ENCODE assay signal across 27 cellular contexts in genomic region chr17:78704594-78704993, GRCh38.
DNase-seq lines count a peak whose midpoint lies in the region; ATAC-seq and TF ChIP-seq lines count a peak whose summit lies in the region.
"Had no signal": no experiment of that assay in that cellular context is flagged by ENCODE, and none has a peak within 500 bp of the region (broad histone marks: within the 10 kb centered on the region; RNA-seq: fewer than 3 reads in every experiment).

No MANE protein-coding gene starts in this region.

- ATAC-seq in stimulated activated naive B cell treated with anti-CD40 and anti-IgM and Interleukin-4, amounts not matched to agents 10 μg/mL and 1 μg/mL and 100 μg/mL, for 72 hours (replicated peaks) = no peak
- ATAC-seq in HG03039 (IDR thresholded peaks at IDR 0.05; ENCODE audit: unreplicated experiment) (no peak), HG03045 (IDR thresholded peaks at IDR 0.05; ENCODE audit: unreplicated experiment) (no peak)
- ATAC-seq: stimulated activated effector memory CD8-positive, alpha-beta T cell treated with anti-CD3 and anti-CD28 coated beads, Interleukin-12 subunit alpha, Interleukin-12 subunit beta, amount 100 ng/mL, for 72 hours had no signal

- peaks cover 44% of the 10 kb centered on the region for H3K36me3 ChIP-seq in left ventricle myocardium inferior
- H3K36me3 ChIP-seq in endodermal cell (ENCODE audit: control insufficient read depth, insufficient read depth, low read length) = peaks cover 43% of the 10 kb centered on the region
- H3K36me3 ChIP-seq: HAP-1 had no signal

- 90 to 94% methylated on average over 2 to 3 of the region's 3 CpGs for WGBS in endodermal cell (ENCODE audit: insufficient coverage in 1 of 2, insufficient read length in 1 of 2), 2 experiments

- H3K27me3 Mint-ChIP-seq in endodermal cell (ENCODE audit: insufficient read depth) = no peaks in the 10 kb centered on the region
- no peaks in the 10 kb centered on the region for H3K27me3 Mint-ChIP-seq in stimulated activated naive B cell treated with anti-CD40 and anti-IgM and Interleukin-4, amounts not matched to agents 10 μg/mL and 1 μg/mL and 100 μg/mL, for 72 hours
- H3K27me3 Mint-ChIP-seq: activated CD4-positive, alpha-beta T cell treated with anti-CD3 and anti-CD28 coated beads, Interleukin-2, amount 10 ng/mL, durations not matched to agents 7 days and 5 days; naive B cell had no signal

- POLR2A ChIA-PET in RWPE1 (lab: Yijun Ruan, JAX; ENCODE audit: low non-redundant PET) = no interaction called here

- no peaks in the 10 kb centered on the region for H3K27me3 ChIP-seq in left ventricle myocardium inferior (ENCODE audit: low read depth)
- H3K27me3 ChIP-seq in endodermal cell (ENCODE audit: control insufficient read depth, insufficient read depth, low read length, poor library complexity, severe bottlenecking) = no peaks in the 10 kb centered on the region
- H3K27me3 ChIP-seq: spleen, thyroid gland had no signal

- H3K9me3 ChIP-seq in left ventricle myocardium inferior (replicated peaks) = no peaks in the 10 kb centered on the region
- no peaks in the 10 kb centered on the region for H3K9me3 ChIP-seq in endodermal cell (ENCODE audit: control insufficient read depth, low read length)
- H3K9me3 ChIP-seq: HAP-1, spleen, thyroid gland had no signal

- TF ChIP-seq CTCF in left ventricle myocardium inferior (IDR thresholded peaks at IDR 0.05; ENCODE audit: borderline replicate concordance) (no peak), RWPE1 (conservative IDR thresholded peaks at IDR 0.05; ENCODE audit: low read depth) (no peak), endodermal cell (conservative IDR thresholded peaks at IDR 0.05) (no peak)

- H3K27ac ChIP-seq in left ventricle myocardium inferior (replicated peaks) (peak overlapping the region; percentile 61), RWPE1 (peak overlapping the region; percentile 59; the same call in 1 of the 2 replicates), endodermal cell (ENCODE audit: low read depth, low read length) (no peak overlapping the region)
- H3K27ac ChIP-seq: C4-2B had no signal

- no peak for DNase-seq in left ventricle myocardium inferior
- DNase-seq in cardiac septum (ENCODE audit: low spot score) = no peak
- no peak for DNase-seq in RWPE1 (ENCODE audit: low spot score)
- DNase-seq in endodermal cell = peak; percentile 26
- no peak for DNase-seq in stimulated activated naive B cell treated with anti-CD40 and anti-IgM and Interleukin-4, amounts not matched to agents 10 μg/mL and 1 μg/mL and 100 μg/mL, for 72 hours
- no peak for DNase-seq in NCI-H2171 treated with DMSO at 0.1 percent for 48 hours (lab: John Stamatoyannopoulos, UW)
- DNase-seq: activated CD4-positive, alpha-beta T cell treated with anti-CD3 and anti-CD28 coated beads, Interleukin-2, amount 10 ng/mL, durations not matched to agents 7 days and 5 days; activated CD8-positive, alpha-beta memory T cell treated with anti-CD3 and anti-CD28 coated beads, Interleukin-2, amount 50 U/mL, for 48 hours; activated effector memory CD4-positive, alpha-beta T cell treated with anti-CD3 and anti-CD28 coated beads, Interleukin-2, amount 50 U/mL, for 16 hours; Calu3; effector CD4-positive, alpha-beta T cell; erythroblast; IMR-90; naive B cell; NCI-H1105 treated with DMSO at 0.1 percent for 48 hours; NCI-H2029; NCI-H2227 treated with DMSO at 0.1 percent for 48 hours; NCI-H748 treated with DMSO at 0.1 percent for 48 hours; RPMI8226; spleen; stimulated activated CD4-positive, alpha-beta T cell treated with anti-CD3 and anti-CD28 coated beads, Interleukin-2, amount 100 ng/mL, for 48 hours; thyroid gland had no signal

- intact Hi-C loops in left ventricle myocardium inferior (cut with micrococcal nuclease) = loop anchor here (10.0 kb wide), 1 partner anchor 210 kb away; no protein-coding TSS in a partner anchor
- intact Hi-C loops in cardiac septum (cut with DNase I) = no loop called here

- no peak overlapping the region for H3K9ac ChIP-seq in endodermal cell (ENCODE audit: extremely low read depth, low read length, poor library complexity, severe bottlenecking)

- no peaks in the 10 kb centered on the region for H3K4me1 Mint-ChIP-seq in endodermal cell
- H3K4me1 Mint-ChIP-seq in stimulated activated naive B cell treated with anti-CD40 and anti-IgM and Interleukin-4, amounts not matched to agents 10 μg/mL and 1 μg/mL and 100 μg/mL, for 72 hours = peaks cover 25 to 42% of the 10 kb centered on the region in 2 donors

- H3K36me3 Mint-ChIP-seq in endodermal cell (ENCODE audit: low read depth) = peaks cover 22% of the 10 kb centered on the region
- H3K36me3 Mint-ChIP-seq in stimulated activated naive B cell treated with anti-CD40 and anti-IgM and Interleukin-4, amounts not matched to agents 10 μg/mL and 1 μg/mL and 100 μg/mL, for 72 hours = peaks cover 45 to 56% of the 10 kb centered on the region in 2 donors

- H3K4me3 Mint-ChIP-seq in endodermal cell = no peak overlapping the region
- H3K4me3 Mint-ChIP-seq in stimulated activated naive B cell treated with anti-CD40 and anti-IgM and Interleukin-4, amounts not matched to agents 10 μg/mL and 1 μg/mL and 100 μg/mL, for 72 hours = no peak overlapping the region
- H3K4me3 Mint-ChIP-seq: activated CD4-positive, alpha-beta T cell treated with anti-CD3 and anti-CD28 coated beads, Interleukin-2, amount 10 ng/mL, durations not matched to agents 7 days and 5 days; naive B cell; stimulated activated effector memory CD8-positive, alpha-beta T cell treated with anti-CD3 and anti-CD28 coated beads, Interleukin-12 subunit alpha, Interleukin-12 subunit beta, amount 100 ng/mL, for 72 hours had no signal

- peaks cover 35% of the 10 kb centered on the region for H3K4me1 ChIP-seq in left ventricle myocardium inferior
- H3K4me1 ChIP-seq in endodermal cell (ENCODE audit: control insufficient read depth, insufficient read depth, low read length) = no peaks in the 10 kb centered on the region
- H3K4me1 ChIP-seq: HAP-1 had no signal

- H3K4me3 ChIP-seq in left ventricle myocardium inferior = no peak overlapping the region
- no peak overlapping the region for H3K4me3 ChIP-seq in endodermal cell (ENCODE audit: low read length)
- H3K4me3 ChIP-seq: HAP-1, spleen, thyroid gland had no signal

- no peak overlapping the region for H3K27ac Mint-ChIP-seq in endodermal cell
- H3K27ac Mint-ChIP-seq in stimulated activated naive B cell treated with anti-CD40 and anti-IgM and Interleukin-4, amounts not matched to agents 10 μg/mL and 1 μg/mL and 100 μg/mL, for 72 hours = peak overlapping the region; percentile 51
- H3K27ac Mint-ChIP-seq: activated CD4-positive, alpha-beta T cell treated with anti-CD3 and anti-CD28 coated beads, Interleukin-2, amount 10 ng/mL, durations not matched to agents 7 days and 5 days had no signal

- CTCF ChIA-PET in RWPE1 (lab: Yijun Ruan, JAX) = no interaction called here

- no peaks in the 10 kb centered on the region for H3K9me3 Mint-ChIP-seq in endodermal cell
- no peaks in the 10 kb centered on the region for H3K9me3 Mint-ChIP-seq in stimulated activated naive B cell treated with anti-CD40 and anti-IgM and Interleukin-4, amounts not matched to agents 10 μg/mL and 1 μg/mL and 100 μg/mL, for 72 hours
- H3K9me3 Mint-ChIP-seq: activated CD4-positive, alpha-beta T cell treated with anti-CD3 and anti-CD28 coated beads, Interleukin-2, amount 10 ng/mL, durations not matched to agents 7 days and 5 days; naive B cell; stimulated activated effector memory CD8-positive, alpha-beta T cell treated with anti-CD3 and anti-CD28 coated beads, Interleukin-12 subunit alpha, Interleukin-12 subunit beta, amount 100 ng/mL, for 72 hours had no signal
